8 cellular contexts compared by ENCODE assay signal in the genomic region with DNA sequence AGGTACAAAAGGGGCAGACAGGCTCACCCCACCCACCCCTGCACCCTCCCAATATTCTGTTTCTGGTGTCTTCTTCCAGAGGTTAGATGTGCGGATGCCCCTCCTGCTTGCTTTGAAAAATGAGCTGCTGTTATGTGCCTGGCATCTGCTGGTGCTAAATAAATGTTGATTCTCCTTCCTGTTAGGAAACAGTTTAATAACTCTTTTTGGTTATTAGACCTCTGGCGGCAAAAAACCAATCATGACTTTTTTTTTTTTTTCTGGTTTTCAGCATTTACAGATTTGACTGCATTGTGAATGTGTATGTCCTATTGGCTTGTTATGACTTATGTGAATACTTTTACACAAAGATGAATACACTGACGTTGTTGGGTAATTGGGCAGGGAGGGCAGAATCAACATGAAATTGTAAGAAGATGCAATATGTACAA. TPM values are rescaled to one million over a fixed set of nuclear protein-coding genes. Genes with fewer than 3 reads are reported as not detected.
DNase-seq lines count a peak whose midpoint lies in the region; ATAC-seq and TF ChIP-seq lines count a peak whose summit lies in the region.

No MANE protein-coding gene starts in this region.

- no peak overlapping the region for H3K9ac ChIP-seq in rectal smooth muscle tissue (ENCODE audit: low read length)

- H3K27ac ChIP-seq in esophagus squamous epithelium (peak overlapping the region; percentile 92 to 98 (median 93)), rectal smooth muscle tissue (ENCODE audit: low read depth, low read length) (peak overlapping the region; percentile 94)

- H3K36me3 ChIP-seq in esophagus squamous epithelium: no peaks in the 10 kb centered on the region
- H3K36me3 ChIP-seq in rectal smooth muscle tissue (ENCODE audit: control insufficient read depth, insufficient read depth, low read length): no peaks in the 10 kb centered on the region

- 0 to 15% methylated on average over 3 of the region's 3 CpGs for WGBS in esophagus squamous epithelium, 2 donors

- H3K9me3 ChIP-seq in esophagus squamous epithelium: no peaks in the 10 kb centered on the region

- TF ChIP-seq CTCF in esophagus squamous epithelium (IDR thresholded peaks at IDR 0.05): no peak
- no peak for TF ChIP-seq CTCF in GM13977 (IDR thresholded peaks at IDR 0.05; ENCODE audit: extremely low read depth, insufficient read depth, missing control alignments)

- in situ Hi-C loops in GM13977 (cut with MboI; ENCODE audit: low pct_unique_long_range_greater_than_20kb, low sequenced_read_pairs, unreplicated experiment): no loop called here

- H3K27me3 ChIP-seq in esophagus squamous epithelium: no peaks in the 10 kb centered on the region
- H3K27me3 ChIP-seq in rectal smooth muscle tissue (ENCODE audit: control insufficient read depth, insufficient read depth, low read length): no peaks in the 10 kb centered on the region

- H3K4me3 ChIP-seq in esophagus squamous epithelium (peak overlapping the region; percentile 77 to 96 (median 91)), rectal smooth muscle tissue (ENCODE audit: low read length) (peak overlapping the region; percentile 50)

- H3K4me1 ChIP-seq in esophagus squamous epithelium: peaks cover 17 to 81% (median 25%) of the 10 kb centered on the region in 3 donors
- peaks cover 12% of the 10 kb centered on the region for H3K4me1 ChIP-seq in rectal smooth muscle tissue (ENCODE audit: control insufficient read depth, insufficient read depth, low read length)

- no peak for TF ChIP-seq POLR2A in esophagus squamous epithelium (IDR thresholded peaks at IDR 0.05)

- ATAC-seq in GM18861 (IDR thresholded peaks at IDR 0.05; ENCODE audit: unreplicated experiment) (no peak), HG02759 (IDR thresholded peaks at IDR 0.05; ENCODE audit: unreplicated experiment) (no peak)

- intact Hi-C loops in esophagus squamous epithelium (cut with DNase I): no loop called here

- DNase-seq in SIG-M5 treated with dmso at 0.1 percent for 504 hours (lab: John Stamatoyannopoulos, UW; ENCODE audit: unreplicated experiment): peak; percentile 63
- no peak for DNase-seq in SIG-M5 (lab: John Stamatoyannopoulos, UW)
- peak; percentile 24 for DNase-seq in T follicular helper cell (ENCODE audit: low read depth)
- DNase-seq in esophagus squamous epithelium (lab: John Stamatoyannopoulos, UW): no peak
- DNase-seq in GM13977 (ENCODE audit: low spot score): no peak

RNA-seq across cellular contexts. Expression of gene TMEM156, which starts 13.6 kb away (rescaled TPM):
- total RNA-seq in esophagus squamous epithelium: 1 to 10 TPM in 2 of 4 donors, under 1 TPM in 1, not detected in 1; 0.15 to 9.6 (median 1.1) TPM

RNA-seq across cellular contexts. Expression of gene KLHL5, which starts 16.2 kb away (rescaled TPM):
- 10 to 100 TPM in 3 of 4 donors, 1 to 10 TPM in 1; 4.6 to 47.3 (median 18.9) TPM for total RNA-seq in esophagus squamous epithelium

Comparison
In these comparisons a context has a peak if more than half of its experiments do, and no peak if none do; other contexts are left out.
1. DNase-seq: peak in SIG-M5 treated with dmso at 0.1 percent for 504 hours (single experiment) and T follicular helper cell (single experiment); none in SIG-M5 (single experiment), esophagus squamous epithelium (single experiment) and GM13977 (single experiment).